17 cellular contexts compared by ENCODE assay signal in the genomic region with DNA sequence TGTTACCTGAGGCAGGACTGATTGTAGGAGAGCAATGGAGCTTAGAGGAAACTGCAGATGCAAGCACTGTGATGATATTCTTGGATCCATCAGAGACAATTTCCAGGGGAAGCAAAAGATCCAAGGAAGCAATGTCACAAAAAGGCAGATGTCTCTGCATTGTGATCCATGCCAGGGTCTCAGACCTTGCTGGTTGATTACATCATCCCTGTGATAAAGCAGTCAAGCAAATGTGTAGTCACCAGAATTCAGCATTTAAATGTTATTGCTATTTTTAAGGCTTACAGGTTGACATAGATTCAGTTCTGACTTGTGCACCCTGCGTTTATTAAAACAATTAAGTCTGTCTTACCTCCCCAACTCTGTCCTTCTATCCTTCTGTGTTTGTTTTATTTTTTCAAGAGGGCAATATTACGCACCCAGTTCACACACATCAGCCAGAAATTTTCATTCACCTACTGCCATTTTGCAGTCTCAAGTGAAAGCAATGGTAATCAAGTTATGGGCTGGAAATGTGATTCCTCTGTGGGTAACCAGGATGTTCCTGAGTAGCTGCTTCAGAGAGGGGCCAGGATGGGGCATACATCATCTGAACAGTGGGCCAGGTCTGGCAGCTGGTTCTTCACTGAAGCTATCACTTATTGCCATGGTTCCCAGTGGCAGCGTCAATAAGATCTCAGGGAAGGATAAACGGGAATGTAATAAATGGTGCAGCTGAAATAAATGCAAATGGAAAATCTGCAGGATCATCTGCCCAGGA. TPM values are rescaled to one million over a fixed set of nuclear protein-coding genes. Genes with fewer than 3 reads are reported as not detected.
DNase-seq lines count a peak whose midpoint lies in the region; TF ChIP-seq lines count a peak whose summit lies in the region.
"Had no signal": no experiment of that assay in that cellular context is flagged by ENCODE, and none has a peak within 500 bp of the region (broad histone marks: within the 10 kb centered on the region; RNA-seq: fewer than 3 reads in every experiment).

No MANE protein-coding gene starts in this region.

- H3K36me3 ChIP-seq in MG63 (no peaks in the 10 kb centered on the region), WERI-Rb-1 (no peaks in the 10 kb centered on the region)
- H3K36me3 ChIP-seq: prostate gland, spleen had no signal

- peaks cover 0 to 5% (median 0%) of the 10 kb centered on the region in 45 donors for H3K27me3 ChIP-seq in dorsolateral prefrontal cortex
- H3K27me3 ChIP-seq in MG63: no peaks in the 10 kb centered on the region; the same call in 1 of the 2 replicates
- no peaks in the 10 kb centered on the region for H3K27me3 ChIP-seq in WERI-Rb-1 (ENCODE audit: insufficient read depth, low read depth, severe bottlenecking)
- H3K27me3 ChIP-seq: spleen had no signal

- H3K9me3 ChIP-seq in MG63 (no peaks in the 10 kb centered on the region), WERI-Rb-1 (ENCODE audit: severe bottlenecking) (no peaks in the 10 kb centered on the region)
- H3K9me3 ChIP-seq: prostate gland, spleen had no signal

- peak overlapping the region in 7 of 59 donors; percentile 9 to 49 (median 23) for H3K4me3 ChIP-seq in dorsolateral prefrontal cortex
- H3K4me3 ChIP-seq in MG63: no peak overlapping the region
- no peak overlapping the region for H3K4me3 ChIP-seq in WERI-Rb-1 (ENCODE audit: low read depth, low read length)
- H3K4me3 ChIP-seq: prostate gland, spleen had no signal

- intact Hi-C loops in dorsolateral prefrontal cortex (cut with DNase I): loop anchor here in 1 of 2 donors (5.0 kb wide), 1 partner anchor 115 kb away; no protein-coding TSS in a partner anchor

- DNase-seq in NCI-H1092 (lab: John Stamatoyannopoulos, UW) (peak; percentile 73), NCI-H2029 treated with DMSO at 0.1 percent for 48 hours (lab: John Stamatoyannopoulos, UW) (peak; percentile 58), NCI-H526 treated with DMSO at 0.1 percent for 48 hours (lab: John Stamatoyannopoulos, UW) (peak; percentile 93), dorsolateral prefrontal cortex (no peak), MG63 (no peak), NCI-H1694 treated with DMSO at 0.1 percent for 48 hours (lab: John Stamatoyannopoulos, UW) (no peak), WERI-Rb-1 (no peak), DMS 273 (lab: John Stamatoyannopoulos, UW; ENCODE audit: unreplicated experiment) (no peak)
- DNase-seq: activated CD4-positive, alpha-beta T cell treated with anti-CD3 and anti-CD28 coated beads, Interleukin-2, amount 50 U/mL, for 48 hours; activated naive CD4-positive, alpha-beta T cell treated with Interleukin-2 at 50 U/mL for 16 hours; CD8-positive, alpha-beta T cell; cerebellar nuclear complex; hippocampal formation; spleen had no signal

- TF ChIP-seq CTCF in dorsolateral prefrontal cortex (IDR thresholded peaks at IDR 0.05 in 54 of 56, conservative IDR thresholded peaks at IDR 0.05 in 2 of 56; ENCODE audit: low read depth in 1 of 56, partially characterized antibody in 56 of 56) (no peak), WERI-Rb-1 (IDR thresholded peaks at IDR 0.05; ENCODE audit: low read depth, low read length) (no peak)

- H3K27ac ChIP-seq in dorsolateral prefrontal cortex (peak overlapping the region in 31 of 59 donors; percentile 1 to 71 (median 49)), WERI-Rb-1 (no peak overlapping the region)
- H3K27ac ChIP-seq: prostate gland, spleen had no signal

RNA-seq across cellular contexts. Expression of gene CCDC85A, which starts 56.6 kb away (rescaled TPM):
- total RNA-seq in dorsolateral prefrontal cortex: 10 to 100 TPM; 14.7 to 52.9 (median 33.1) TPM
- total RNA-seq in MG63 (2014; rRNA removed; shearing (Covaris generic); ENCODE audit: low replicate concordance): 0.89 TPM in 1 of 2 replicates, not detected in the other
- total RNA-seq: CD8-positive, alpha-beta T cell; H1; T-helper 1 cell treated with Interleukin-12 subunit alpha and Interleukin-12 subunit beta and Interleukin-4 antibody, amounts not matched to agents 30 ng/mL and 1 ng/mL, for 36 hours had no signal

Comparison
In these comparisons a context has a peak if more than half of its experiments do, and no peak if none do; other contexts are left out.
1. DNase-seq: peak in NCI-H1092 (single experiment), NCI-H2029 treated with DMSO at 0.1 percent for 48 hours (single experiment) and NCI-H526 treated with DMSO at 0.1 percent for 48 hours (single experiment); none in dorsolateral prefrontal cortex (0 of 10), MG63 (single experiment), NCI-H1694 treated with DMSO at 0.1 percent for 48 hours (single experiment), WERI-Rb-1 (single experiment) and DMS 273 (single experiment).